ENCODE assay signal across 29 cellular contexts in the genomic region with DNA sequence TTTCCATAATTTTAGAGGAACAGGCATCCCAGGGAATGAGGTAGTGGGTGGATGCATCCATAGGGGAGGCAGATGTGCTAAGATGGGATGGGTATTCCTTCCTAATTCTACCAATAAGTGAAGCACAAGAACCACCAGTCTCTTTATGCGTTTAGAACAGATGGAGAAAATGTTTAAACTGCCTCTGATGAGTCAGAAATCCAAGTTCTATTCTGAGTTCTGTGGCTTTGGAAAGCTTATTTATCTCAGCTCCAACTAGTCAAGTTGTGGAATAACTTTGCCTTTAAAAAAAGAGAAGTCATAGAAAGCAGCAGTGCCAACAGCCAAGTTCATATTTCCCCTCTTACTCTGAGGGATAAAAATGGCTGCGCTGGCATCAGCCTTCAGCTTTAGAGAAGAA.
"Had no signal": no experiment of that assay in that cellular context is flagged by ENCODE, and none has a peak within 500 bp of the region (broad histone marks: within the 10 kb centered on the region; RNA-seq: fewer than 3 reads in every experiment).

No MANE protein-coding gene starts in this region.

- ATAC-seq: activated CD4-positive, alpha-beta T cell treated with anti-CD3 and anti-CD28 coated beads for 36 hours; activated CD4-positive, CD25-positive, alpha-beta regulatory T cell treated with anti-CD3 and anti-CD28 coated beads, Interleukin-2, amount 50 U/mL, for 24 hours; activated CD8-positive, alpha-beta T cell treated with anti-CD3 and anti-CD28 coated beads, Interleukin-2, amount 10 ng/mL, durations not matched to agents 7 days and 5 days; activated naive CD4-positive, alpha-beta T cell treated with anti-CD3 and anti-CD28 coated beads, Interleukin-2, amount 50 U/mL, for 72 hours; activated T-cell treated with anti-CD3 and anti-CD28 coated beads, Interleukin-2, amount 50 U/mL, for 4 hours; PC-3; WTC11 had no signal

- DNase-seq: activated CD4-positive, alpha-beta T cell treated with anti-CD3 and anti-CD28 coated beads for 36 hours; activated CD4-positive, alpha-beta T cell treated with anti-CD3 and anti-CD28 coated beads, Interleukin-2, amount 10 ng/mL, durations not matched to agents 7 days and 5 days; activated CD4-positive, alpha-beta T cell treated with anti-CD3 and anti-CD28 coated beads, Interleukin-2, amount 50 U/mL, for 48 hours; activated CD8-positive, alpha-beta T cell treated with anti-CD3 and anti-CD28 coated beads, Interleukin-2, amount 10 ng/mL, durations not matched to agents 7 days and 5 days; activated gamma-delta T cell treated with Interleukin-2 at 50 U/mL for 16 hours; activated naive CD4-positive, alpha-beta T cell treated with anti-CD3 and anti-CD28 coated beads for 36 hours; activated T-cell treated with anti-CD3 and anti-CD28 coated beads, Interleukin-2, amount 50 U/mL, for 4 hours; adrenal gland; caudate nucleus; cerebellar nuclear complex; NCI-H1092; NCI-H1436 treated with DMSO at 0.1 percent for 48 hours; NCI-H1694 treated with DMSO at 0.1 percent for 48 hours; NCI-H2029; NCI-H2107; NCI-H2171 treated with DMSO at 0.1 percent for 48 hours; NCI-H2227 treated with DMSO at 0.1 percent for 48 hours; NCI-H446; NCI-H524; NCI-H69; NCI-H82; PC-3; Peyer's patch; RPMI8226; SHP77 treated with DMSO at 0.1 percent for 48 hours; SK-N-SH had no signal
